Comparison of ENCODE assay signal across 10 cellular contexts in genomic region chrX:96407501-96407900, GRCh38.
DNase-seq lines count a peak whose midpoint lies in the region; ATAC-seq and TF ChIP-seq lines count a peak whose summit lies in the region.
"Had no signal": no experiment of that assay in that cellular context is flagged by ENCODE, and none has a peak within 500 bp of the region (broad histone marks: within the 10 kb centered on the region; RNA-seq: fewer than 3 reads in every experiment).

No MANE protein-coding gene starts in this region.

- no peaks in the 10 kb centered on the region for H3K9me3 Mint-ChIP-seq in stimulated activated naive CD8-positive, alpha-beta T cell treated with anti-CD3 and anti-CD28 coated beads, Interleukin-15, amount 100 ng/mL, for 72 hours

- H3K27me3 ChIP-seq in gastroesophageal sphincter, result no peaks in the 10 kb centered on the region
- H3K27me3 ChIP-seq in skeletal muscle satellite cell (ENCODE audit: control insufficient read depth, insufficient read depth, low read length), result no peaks in the 10 kb centered on the region
- H3K27me3 ChIP-seq: ovary had no signal

- TF ChIP-seq POLR2A in gastroesophageal sphincter (IDR thresholded peaks at IDR 0.05), result no peak

- no peak overlapping the region for H3K4me3 ChIP-seq in gastroesophageal sphincter
- H3K4me3 ChIP-seq in skeletal muscle satellite cell (ENCODE audit: low read length), result no peak overlapping the region
- H3K4me3 ChIP-seq: ovary had no signal

- peak; percentile 28 for DNase-seq in DMS53 treated with DMSO at 0.1 percent for 48 hours (lab: John Stamatoyannopoulos, UW; ENCODE audit: unreplicated experiment)
- DNase-seq in stimulated activated naive CD8-positive, alpha-beta T cell treated with anti-CD3 and anti-CD28 coated beads, Interleukin-15, amount 100 ng/mL, for 72 hours, result no peak
- DNase-seq: DMS79 treated with DMSO at 0.1 percent for 48 hours had no signal

- TF ChIP-seq CTCF in VCaP (conservative IDR thresholded peaks at IDR 0.05), result no peak
- no peak for TF ChIP-seq CTCF in gastroesophageal sphincter (IDR thresholded peaks at IDR 0.05)

- no peak for TF ChIP-seq EP300 in gastroesophageal sphincter (IDR thresholded peaks at IDR 0.05)

- H3K27ac ChIP-seq in VCaP (peak overlapping the region; percentile 72), gastroesophageal sphincter (peak overlapping the region in 3 of 4 donors; percentile 32 to 65 (median 47))

- H3K4me2 ChIP-seq in skeletal muscle satellite cell (ENCODE audit: low read length), result peak overlapping the region; percentile 65

- WGBS in gastroesophageal sphincter (ENCODE audit: low coverage in 1 of 2), 2 donors, result 19 to 30% methylated on average over 2 of the region's 2 CpGs

- ATAC-seq in gastroesophageal sphincter, result peak; percentile 70
- ATAC-seq in GM21360 (IDR thresholded peaks at IDR 0.05; ENCODE audit: unreplicated experiment), result no peak
- ATAC-seq in stimulated activated naive CD8-positive, alpha-beta T cell treated with anti-CD3 and anti-CD28 coated beads, Interleukin-15, amount 100 ng/mL, for 72 hours, result no peak
- ATAC-seq in GM18519 (IDR thresholded peaks at IDR 0.05; ENCODE audit: low FRiP score, unreplicated experiment), result no peak
- no peak for ATAC-seq in GM18909 (IDR thresholded peaks at IDR 0.05; ENCODE audit: poor library complexity, unreplicated experiment)

- H3K4me1 ChIP-seq in gastroesophageal sphincter (peaks cover 0 to 18% (median 3%) of the 10 kb centered on the region in 3 donors), skeletal muscle satellite cell (ENCODE audit: control insufficient read depth, insufficient read depth, low read length) (peaks cover 14% of the 10 kb centered on the region)

- no peak overlapping the region for H3K9ac ChIP-seq in skeletal muscle satellite cell (ENCODE audit: low read depth, low read length)

- H3K4me3 Mint-ChIP-seq in stimulated activated naive CD8-positive, alpha-beta T cell treated with anti-CD3 and anti-CD28 coated beads, Interleukin-15, amount 100 ng/mL, for 72 hours, result no peak overlapping the region

- no peaks in the 10 kb centered on the region for H3K9me3 ChIP-seq in gastroesophageal sphincter
- no peaks in the 10 kb centered on the region for H3K9me3 ChIP-seq in skeletal muscle satellite cell (replicated peaks; ENCODE audit: low read length)
- H3K9me3 ChIP-seq: ovary had no signal

- no peaks in the 10 kb centered on the region for H3K27me3 Mint-ChIP-seq in stimulated activated naive CD8-positive, alpha-beta T cell treated with anti-CD3 and anti-CD28 coated beads, Interleukin-15, amount 100 ng/mL, for 72 hours

- H3K4me1 Mint-ChIP-seq in stimulated activated naive CD8-positive, alpha-beta T cell treated with anti-CD3 and anti-CD28 coated beads, Interleukin-15, amount 100 ng/mL, for 72 hours, result no peaks in the 10 kb centered on the region

- H3K27ac Mint-ChIP-seq in stimulated activated naive CD8-positive, alpha-beta T cell treated with anti-CD3 and anti-CD28 coated beads, Interleukin-15, amount 100 ng/mL, for 72 hours, result no peak overlapping the region

- H3K36me3 ChIP-seq in gastroesophageal sphincter, result no peaks in the 10 kb centered on the region
- no peaks in the 10 kb centered on the region for H3K36me3 ChIP-seq in skeletal muscle satellite cell (ENCODE audit: insufficient read depth, low read length)
- H3K36me3 ChIP-seq: ovary had no signal
